18 cellular contexts compared by ENCODE assay signal in genomic region chr12:38399711-38400205, GRCh38.
DNase-seq lines count a peak whose midpoint lies in the region; ATAC-seq and TF ChIP-seq lines count a peak whose summit lies in the region.
"Had no signal": no experiment of that assay in that cellular context is flagged by ENCODE, and none has a peak within 500 bp of the region (broad histone marks: within the 10 kb centered on the region; RNA-seq: fewer than 3 reads in every experiment).

No MANE protein-coding gene starts in this region.

- H4K5ac ChIP-seq in mesendoderm (ENCODE audit: low read length), result no peak overlapping the region

- no peaks in the 10 kb centered on the region for H3K79me2 ChIP-seq in mesendoderm (ENCODE audit: control insufficient read depth, insufficient read depth, low read length)

- H3K27me3 ChIP-seq in A673 (replicated peaks; ENCODE audit: insufficient read depth, low read depth, low read length, poor library complexity) (no peaks in the 10 kb centered on the region), HAP-1 (ENCODE audit: low read depth) (no peaks in the 10 kb centered on the region), mesendoderm (ENCODE audit: insufficient read depth, low read length, poor library complexity) (no peaks in the 10 kb centered on the region)
- H3K27me3 ChIP-seq: BE2C had no signal

- no peak overlapping the region for H3K4me3 Mint-ChIP-seq in glutamatergic neuron (ENCODE audit: unreplicated experiment)
- H3K4me3 Mint-ChIP-seq: CD4-positive, alpha-beta memory T cell; H9 had no signal

- in situ Hi-C loops in HAP-1 (cut with MboI; ENCODE audit: low sequenced_read_pairs), result no loop called here

- intact Hi-C loops in A673 (cut with micrococcal nuclease; ENCODE audit: unreplicated experiment), result no loop called here

- ATAC-seq in GM19455 (IDR thresholded peaks at IDR 0.05; ENCODE audit: unreplicated experiment), result no peak
- ATAC-seq in GM18909 (IDR thresholded peaks at IDR 0.05; ENCODE audit: poor library complexity, unreplicated experiment), result no peak
- ATAC-seq in omental fat pad (ENCODE audit: low FRiP score), result no peak
- ATAC-seq: HepG2 had no signal

- no peaks in the 10 kb centered on the region for H3K79me1 ChIP-seq in mesendoderm (ENCODE audit: low read length)

- CTCF ChIA-PET in A673 (lab: Charles Lee), result no interaction called here

- H3K56ac ChIP-seq in mesendoderm (ENCODE audit: low read length), result no peak overlapping the region

- H3K4me3 ChIP-seq in A673 (ENCODE audit: low read depth, low read length, poor library complexity, severe bottlenecking), result no peak overlapping the region
- H3K4me3 ChIP-seq in HAP-1, result no peak overlapping the region
- H3K4me3 ChIP-seq in mesendoderm (ENCODE audit: low read length), result no peak overlapping the region
- H3K4me3 ChIP-seq: GM23248 had no signal

- H4K8ac ChIP-seq in mesendoderm (ENCODE audit: low read depth, low read length), result no peak overlapping the region

- no peaks in the 10 kb centered on the region for H3K4me1 Mint-ChIP-seq in glutamatergic neuron (ENCODE audit: low read depth, unreplicated experiment)
- H3K4me1 Mint-ChIP-seq: CD4-positive, alpha-beta memory T cell had no signal

- no peak overlapping the region for H3K9ac ChIP-seq in mesendoderm (ENCODE audit: low read length)
- H3K9ac ChIP-seq: GM23248 had no signal

- H2AK5ac ChIP-seq in mesendoderm (ENCODE audit: low read length), result no peak overlapping the region

- DNase-seq in A673 (ENCODE audit: low spot score), result peak; percentile 2
- DNase-seq in HAP-1 (ENCODE audit: low spot score in 2 of 2), result peak; percentile 62 to 99
- DNase-seq in NCI-H82 treated with DMSO at 0.1 percent for 48 hours (lab: John Stamatoyannopoulos, UW; ENCODE audit: unreplicated experiment), result peak; percentile 98
- peak; percentile 39 for DNase-seq in mesendoderm
- no peak for DNase-seq in glutamatergic neuron
- DNase-seq in omental fat pad (ENCODE audit: low spot score), result no peak
- DNase-seq: 8988T; ACHN; BE2C; CD4-positive, alpha-beta memory T cell; DND-41; GDM1; GM23248; H9 had no signal

- H3K9me3 ChIP-seq in A673 (ENCODE audit: low read depth, low read length, poor library complexity, severe bottlenecking), result no peaks in the 10 kb centered on the region
- H3K9me3 ChIP-seq in HAP-1, result 0 out of 2 replicates have a peak, but pooled peaks cover 2% of the 10 kb centered on the region
- H3K9me3 ChIP-seq: BE2C had no signal

- H3K4ac ChIP-seq in mesendoderm (ENCODE audit: low read depth, low read length), result no peak overlapping the region

- H3K27ac ChIP-seq in A673 (ENCODE audit: low read depth, low read length, poor library complexity, severe bottlenecking), result no peak overlapping the region
- no peak overlapping the region for H3K27ac ChIP-seq in mesendoderm (ENCODE audit: low read depth, low read length)
- H3K27ac ChIP-seq: C4-2B, GM23248 had no signal

- no peak overlapping the region for H3K23ac ChIP-seq in mesendoderm (ENCODE audit: low read length)

- H2BK5ac ChIP-seq in mesendoderm (ENCODE audit: low read length), result no peak overlapping the region

- H3K36me3 ChIP-seq in A673 (ENCODE audit: insufficient read depth, low read length, poor library complexity, severe bottlenecking) (no peaks in the 10 kb centered on the region), HAP-1 (replicated peaks) (no peaks in the 10 kb centered on the region), mesendoderm (ENCODE audit: control insufficient read depth, insufficient read depth, low read length) (no peaks in the 10 kb centered on the region)
- H3K36me3 ChIP-seq: BE2C had no signal

- H3K27me3 Mint-ChIP-seq in glutamatergic neuron (ENCODE audit: unreplicated experiment), result peaks cover under 1% of the 10 kb centered on the region
- H3K27me3 Mint-ChIP-seq: CD4-positive, alpha-beta memory T cell had no signal

- H3K9me3 Mint-ChIP-seq in glutamatergic neuron (ENCODE audit: unreplicated experiment), result peaks cover 1% of the 10 kb centered on the region

- WGBS in mesendoderm (ENCODE audit: extremely low coverage, insufficient coverage, low lambda C conversion rate), result no CpG with 5 or more reads among the region's 2 CpGs

- no peak overlapping the region for H3K27ac Mint-ChIP-seq in glutamatergic neuron (ENCODE audit: unreplicated experiment)
- H3K27ac Mint-ChIP-seq: CD4-positive, alpha-beta memory T cell; H9 had no signal

- H2BK15ac ChIP-seq in mesendoderm (replicated peaks; ENCODE audit: low read depth), result no peak overlapping the region

- no peaks in the 10 kb centered on the region for H3K36me3 Mint-ChIP-seq in glutamatergic neuron (ENCODE audit: unreplicated experiment)
- H3K36me3 Mint-ChIP-seq: CD4-positive, alpha-beta memory T cell had no signal

- H3K4me1 ChIP-seq in A673 (ENCODE audit: insufficient read depth, low read length, poor library complexity, severe bottlenecking) (no peaks in the 10 kb centered on the region), HAP-1 (peaks cover 29% of the 10 kb centered on the region), mesendoderm (ENCODE audit: control insufficient read depth, low read depth, low read length) (no peaks in the 10 kb centered on the region)
- H3K4me1 ChIP-seq: BE2C had no signal

- H2BK120ac ChIP-seq in mesendoderm (ENCODE audit: low read depth, low read length), result no peak overlapping the region

- no TSS peak for BruUV-seq in A673 (replicated peaks; lab: Mats Ljungman, UMichigan)

- no peak overlapping the region for H3K4me2 ChIP-seq in mesendoderm (ENCODE audit: low read length)

- POLR2A ChIA-PET in A673 (lab: Charles Lee; ENCODE audit: low non-redundant PET), result no interaction called here

- H3K18ac ChIP-seq in mesendoderm (ENCODE audit: low read length), result no peak overlapping the region

- TF ChIP-seq CTCF in A673 (conservative IDR thresholded peaks at IDR 0.05; ENCODE audit: low read depth, low read length) (no peak), glutamatergic neuron (IDR thresholded peaks at IDR 0.05; ENCODE audit: partially characterized antibody, unreplicated experiment) (no peak), omental fat pad (IDR thresholded peaks at IDR 0.05) (no peak)

Comparison
In these comparisons a context has a peak if more than half of its experiments do, and no peak if none do; other contexts are left out.
1. DNase-seq: peak in A673 (single experiment), HAP-1 (2 of 2), NCI-H82 treated with DMSO at 0.1 percent for 48 hours (single experiment) and mesendoderm (single experiment); none in glutamatergic neuron (single experiment) and omental fat pad (single experiment).